ENCODE assay signal across 8 cellular contexts in the genomic region with DNA sequence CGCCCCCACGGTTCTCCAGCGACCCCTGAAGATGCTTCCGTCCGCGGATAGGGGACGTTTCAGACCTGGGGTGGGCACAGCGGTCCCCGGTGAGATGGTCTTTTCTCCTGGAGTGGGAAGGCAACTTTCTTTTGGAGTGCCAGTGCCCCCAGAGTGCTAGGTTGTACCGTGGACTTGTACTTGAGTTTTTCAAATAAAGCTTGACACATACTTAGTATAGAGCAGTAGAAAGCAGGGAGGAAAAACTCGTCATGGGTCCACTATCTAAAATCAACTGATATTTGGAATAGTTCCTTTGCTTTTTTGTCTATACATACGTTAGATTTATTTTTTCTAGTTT. TPM values are rescaled to one million over a fixed set of nuclear protein-coding genes. Genes with fewer than 3 reads are reported as not detected.
A peak's percentile ranks its signal among the peaks of the same experiment; 100 is the strongest.
DNase-seq lines count a peak whose midpoint lies in the region; ATAC-seq and TF ChIP-seq lines count a peak whose summit lies in the region.

No MANE protein-coding gene starts in this region.

- peak overlapping the region; percentile 83 for H3K27ac Mint-ChIP-seq in stimulated activated memory B cell treated with anti-CD40 and anti-IgM and Interleukin-4, amounts not matched to agents 10 μg/mL and 1 μg/mL and 100 μg/mL, for 72 hours

- no peaks in the 10 kb centered on the region for H3K27me3 ChIP-seq in right cardiac atrium (ENCODE audit: control insufficient read depth, insufficient read depth)

- H3K4me1 Mint-ChIP-seq in stimulated activated memory B cell treated with anti-CD40 and anti-IgM and Interleukin-4, amounts not matched to agents 10 μg/mL and 1 μg/mL and 100 μg/mL, for 72 hours, result peaks cover 6% of the 10 kb centered on the region

- H3K36me3 Mint-ChIP-seq in stimulated activated memory B cell treated with anti-CD40 and anti-IgM and Interleukin-4, amounts not matched to agents 10 μg/mL and 1 μg/mL and 100 μg/mL, for 72 hours, result no peaks in the 10 kb centered on the region

- 5% methylated on average over 12 of the region's 12 CpGs for WGBS in right cardiac atrium

- H3K4me3 ChIP-seq in right cardiac atrium (ENCODE audit: low read length), result peak overlapping the region; percentile 59

- no peaks in the 10 kb centered on the region for H3K27me3 Mint-ChIP-seq in stimulated activated memory B cell treated with anti-CD40 and anti-IgM and Interleukin-4, amounts not matched to agents 10 μg/mL and 1 μg/mL and 100 μg/mL, for 72 hours

- H3K4me3 Mint-ChIP-seq in stimulated activated memory B cell treated with anti-CD40 and anti-IgM and Interleukin-4, amounts not matched to agents 10 μg/mL and 1 μg/mL and 100 μg/mL, for 72 hours, result peak overlapping the region; percentile 93

- DNase-seq in right cardiac atrium (no peak), GDM1 (lab: John Stamatoyannopoulos, UW) (no peak), NCI-H69 (lab: John Stamatoyannopoulos, UW) (no peak), NCI-H446 treated with DMSO at 0.1 percent for 48 hours (lab: John Stamatoyannopoulos, UW) (no peak)

- intact Hi-C loops in right cardiac atrium (cut with DNase I), result no loop called here

- no peaks in the 10 kb centered on the region for H3K9me3 Mint-ChIP-seq in stimulated activated memory B cell treated with anti-CD40 and anti-IgM and Interleukin-4, amounts not matched to agents 10 μg/mL and 1 μg/mL and 100 μg/mL, for 72 hours

- H3K4me1 ChIP-seq in right cardiac atrium (ENCODE audit: control insufficient read depth, insufficient read depth, low read length), result peaks cover 4% of the 10 kb centered on the region

- no peaks in the 10 kb centered on the region for H3K9me3 ChIP-seq in right cardiac atrium (ENCODE audit: control insufficient read depth, low read length)

- ATAC-seq in GM18502 (IDR thresholded peaks at IDR 0.05; ENCODE audit: poor library complexity, unreplicated experiment) (peak; percentile 32), HG02678 (IDR thresholded peaks at IDR 0.05; ENCODE audit: unreplicated experiment) (peak; percentile 32), right cardiac atrium (peak; percentile 32 to 53)
- peak; percentile 71 for ATAC-seq in stimulated activated memory B cell treated with anti-CD40 and anti-IgM and Interleukin-4, amounts not matched to agents 10 μg/mL and 1 μg/mL and 100 μg/mL, for 72 hours

- no peak for TF ChIP-seq CTCF in VCaP (conservative IDR thresholded peaks at IDR 0.05)

- peak overlapping the region; percentile 43; the same call in 1 of the 2 replicates for H3K27ac ChIP-seq in VCaP
- H3K27ac ChIP-seq in right cardiac atrium (ENCODE audit: low read length), result peak overlapping the region; percentile 78

RNA-seq across cellular contexts. Expression of a gene that starts 28.4 kb away (rescaled TPM):
- 10 to 100 TPM; 51.5 to 92.0 (median 74.2) TPM for total RNA-seq in right cardiac atrium
- polyA plus RNA-seq in right cardiac atrium, result 34.3 TPM
